28 cellular contexts compared by ENCODE assay signal in the genomic region with DNA sequence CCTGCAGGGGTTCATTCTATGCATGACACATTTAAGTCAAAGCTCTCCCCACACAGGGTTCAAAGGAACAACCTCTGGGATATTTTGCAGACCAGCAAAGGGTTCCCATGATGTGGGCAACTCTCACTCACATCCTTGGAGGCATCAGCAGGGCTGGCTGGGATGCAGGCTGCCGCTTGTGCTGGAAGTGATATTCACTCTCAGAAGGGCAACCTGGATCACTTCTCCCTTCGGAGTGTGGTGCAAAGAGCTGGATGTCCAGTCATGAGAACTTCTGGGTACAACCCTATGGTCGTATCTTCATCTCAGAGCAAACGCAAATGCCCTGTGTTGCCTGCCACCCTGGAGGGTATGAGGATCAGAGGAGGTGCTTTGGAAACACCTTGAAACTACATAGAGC.
"Had no signal": no experiment of that assay in that cellular context is flagged by ENCODE, and none has a peak within 500 bp of the region (broad histone marks: within the 10 kb centered on the region; RNA-seq: fewer than 3 reads in every experiment).

No MANE protein-coding gene starts in this region.

- ATAC-seq: naive thymus-derived CD8-positive, alpha-beta T cell; natural killer cell treated with Interleukin-12 subunit alpha and Interleukin-12 subunit beta and Interleukin-15 and Interleukin-18, amount 100 ng/mL, for 72 hours; psoas muscle; right cardiac atrium; right lobe of liver; stimulated activated effector memory CD8-positive, alpha-beta T cell treated with anti-CD3 and anti-CD28 coated beads, Interleukin-12 subunit alpha, Interleukin-12 subunit beta, amount 100 ng/mL, for 72 hours; stimulated activated naive B cell treated with anti-CD40 and anti-IgM and Interleukin-4, amounts not matched to agents 10 μg/mL and 1 μg/mL and 100 μg/mL, for 72 hours had no signal

- DNase-seq: naive thymus-derived CD8-positive, alpha-beta T cell; nephron progenitor cell; nucleus accumbens; ovary; psoas muscle; right cardiac atrium; right lobe of liver; sigmoid colon; small intestine; stimulated activated CD4-positive, alpha-beta T cell treated with anti-CD3 and anti-CD28 coated beads, Interleukin-15, amount 100 ng/mL, for 24 hours; stimulated activated CD4-positive, alpha-beta T cell treated with anti-CD3 and anti-CD28 coated beads, Interleukin-2, amount 100 ng/mL, for 24 hours; stimulated activated CD4-positive, alpha-beta T cell treated with anti-CD3 and anti-CD28 coated beads, Interleukin-2, amount 100 ng/mL, for 48 hours; stimulated activated CD4-positive, alpha-beta T cell treated with anti-CD3 and anti-CD28 coated beads, Interleukin-4, amount 100 ng/mL, for 24 hours; stimulated activated naive B cell treated with anti-CD40 and anti-IgM and Interleukin-4, amounts not matched to agents 10 μg/mL and 1 μg/mL and 100 μg/mL, for 72 hours; stimulated activated naive CD4-positive, alpha-beta T cell treated with Interleukin-2 at 50 U/mL for 16 hours; stomach; thyroid gland had no signal

- H3K27me3 ChIP-seq: neutrophil, ovary, right lobe of liver, sigmoid colon, stomach, thyroid gland, tibial nerve, vagina had no signal

- H3K4me1 ChIP-seq: parathyroid adenoma, psoas muscle, right lobe of liver, sigmoid colon, stomach, thyroid gland, tibial nerve, vagina had no signal

- H3K36me3 Mint-ChIP-seq: naive thymus-derived CD8-positive, alpha-beta T cell; natural killer cell treated with Interleukin-12 subunit alpha and Interleukin-12 subunit beta and Interleukin-15 and Interleukin-18, amount 100 ng/mL, for 72 hours; stimulated activated effector memory CD8-positive, alpha-beta T cell treated with anti-CD3 and anti-CD28 coated beads, Interleukin-12 subunit alpha, Interleukin-12 subunit beta, amount 100 ng/mL, for 72 hours; type B pancreatic cell had no signal

- H3K27ac Mint-ChIP-seq: naive thymus-derived CD8-positive, alpha-beta T cell; natural killer cell treated with Interleukin-12 subunit alpha and Interleukin-12 subunit beta and Interleukin-15 and Interleukin-18, amount 100 ng/mL, for 72 hours; nephron progenitor cell; progenitor cell of endocrine pancreas; stimulated activated effector memory CD8-positive, alpha-beta T cell treated with anti-CD3 and anti-CD28 coated beads, Interleukin-12 subunit alpha, Interleukin-12 subunit beta, amount 100 ng/mL, for 72 hours; stimulated activated naive B cell treated with anti-CD40 and anti-IgM and Interleukin-4, amounts not matched to agents 10 μg/mL and 1 μg/mL and 100 μg/mL, for 72 hours; stimulated activated naive CD8-positive, alpha-beta T cell treated with anti-CD3 and anti-CD28 coated beads, Interleukin-15, Interleukin-2, amounts not matched to agents 100 ng/mL and 50 ng/mL, for 24 hours; type B pancreatic cell had no signal

- H3K4me3 Mint-ChIP-seq: naive thymus-derived CD8-positive, alpha-beta T cell; natural killer cell treated with Interleukin-12 subunit alpha and Interleukin-12 subunit beta and Interleukin-15 and Interleukin-18, amount 100 ng/mL, for 72 hours; nephron progenitor cell; neural crest cell; stimulated activated effector memory CD8-positive, alpha-beta T cell treated with anti-CD3 and anti-CD28 coated beads, Interleukin-12 subunit alpha, Interleukin-12 subunit beta, amount 100 ng/mL, for 72 hours; stimulated activated naive B cell treated with anti-CD40 and anti-IgM and Interleukin-4, amounts not matched to agents 10 μg/mL and 1 μg/mL and 100 μg/mL, for 72 hours; stimulated activated naive CD8-positive, alpha-beta T cell treated with anti-CD3 and anti-CD28 coated beads, Interleukin-15, Interleukin-2, amounts not matched to agents 100 ng/mL and 50 ng/mL, for 24 hours; type B pancreatic cell had no signal

- H3K9me3 Mint-ChIP-seq: natural killer cell treated with Interleukin-12 subunit alpha and Interleukin-12 subunit beta and Interleukin-15 and Interleukin-18, amount 100 ng/mL, for 72 hours; stimulated activated effector memory CD8-positive, alpha-beta T cell treated with anti-CD3 and anti-CD28 coated beads, Interleukin-12 subunit alpha, Interleukin-12 subunit beta, amount 100 ng/mL, for 72 hours; type B pancreatic cell had no signal

- H3K36me3 ChIP-seq: neutrophil, ovary, right lobe of liver, sigmoid colon, stomach, thoracic aorta, thyroid gland, tibial nerve, vagina had no signal

- H3K27ac ChIP-seq: neutrophil, ovary, parathyroid adenoma, psoas muscle, right lobe of liver, sigmoid colon, stomach, thoracic aorta, thyroid gland, tibial nerve, vagina had no signal

- H3K9me3 ChIP-seq: neutrophil, ovary, psoas muscle, right lobe of liver, sigmoid colon, thoracic aorta, thyroid gland, vagina had no signal

- H3K4me3 ChIP-seq: ovary, psoas muscle, right lobe of liver, sigmoid colon, stomach, thoracic aorta, thyroid gland, tibial nerve, vagina had no signal

- H3K27me3 Mint-ChIP-seq: naive thymus-derived CD8-positive, alpha-beta T cell; natural killer cell treated with Interleukin-12 subunit alpha and Interleukin-12 subunit beta and Interleukin-15 and Interleukin-18, amount 100 ng/mL, for 72 hours; progenitor cell of endocrine pancreas; stimulated activated naive B cell treated with anti-CD40 and anti-IgM and Interleukin-4, amounts not matched to agents 10 μg/mL and 1 μg/mL and 100 μg/mL, for 72 hours; stimulated activated naive CD8-positive, alpha-beta T cell treated with anti-CD3 and anti-CD28 coated beads, Interleukin-15, Interleukin-2, amounts not matched to agents 100 ng/mL and 50 ng/mL, for 24 hours; type B pancreatic cell had no signal

- H3K4me1 Mint-ChIP-seq: nephron progenitor cell; neural crest cell; stimulated activated naive B cell treated with anti-CD40 and anti-IgM and Interleukin-4, amounts not matched to agents 10 μg/mL and 1 μg/mL and 100 μg/mL, for 72 hours had no signal
